In genomic region chr2:65357095-65357958, GRCh38 we compare ENCODE assay signal across 9 cellular contexts.
DNase-seq lines count a peak whose midpoint lies in the region; ATAC-seq lines count a peak whose summit lies in the region.
"Had no signal": no experiment of that assay in that cellular context is flagged by ENCODE, and none has a peak within 500 bp of the region (broad histone marks: within the 10 kb centered on the region; RNA-seq: fewer than 3 reads in every experiment).

No MANE protein-coding gene starts in this region.

- peak; percentile 43 for ATAC-seq in GM21717 (IDR thresholded peaks at IDR 0.05; ENCODE audit: unreplicated experiment)
- peak; percentile 22 for ATAC-seq in HG03469 (IDR thresholded peaks at IDR 0.05; ENCODE audit: unreplicated experiment)
- ATAC-seq in left lobe of liver = peak; percentile 47
- ATAC-seq: psoas muscle had no signal

- DNase-seq in NCI-H1436 (lab: John Stamatoyannopoulos, UW) = peak; percentile 13
- no peak for DNase-seq in NCI-H1436 treated with DMSO at 0.1 percent for 48 hours (lab: John Stamatoyannopoulos, UW)
- no peak for DNase-seq in left lobe of liver (ENCODE audit: low spot score)
- no peak for DNase-seq in NCI-H1092 (lab: John Stamatoyannopoulos, UW)
- no peak for DNase-seq in SIG-M5 (lab: John Stamatoyannopoulos, UW)
- no peak for DNase-seq in central memory CD4-positive, alpha-beta T cell
- DNase-seq: psoas muscle had no signal
